ENCODE assay signal across 1 cellular context in genomic region chr16:55773859-55774549, GRCh38.
TF ChIP-seq lines count a peak whose summit lies in the region.

No MANE protein-coding gene starts in this region.

TF ChIP-seq in HepG2, 621 proteins besides CTCF, POLR2A, EP300 and RAD21 (continued from another document):
- TF ChIP-seq, protein P1, sequence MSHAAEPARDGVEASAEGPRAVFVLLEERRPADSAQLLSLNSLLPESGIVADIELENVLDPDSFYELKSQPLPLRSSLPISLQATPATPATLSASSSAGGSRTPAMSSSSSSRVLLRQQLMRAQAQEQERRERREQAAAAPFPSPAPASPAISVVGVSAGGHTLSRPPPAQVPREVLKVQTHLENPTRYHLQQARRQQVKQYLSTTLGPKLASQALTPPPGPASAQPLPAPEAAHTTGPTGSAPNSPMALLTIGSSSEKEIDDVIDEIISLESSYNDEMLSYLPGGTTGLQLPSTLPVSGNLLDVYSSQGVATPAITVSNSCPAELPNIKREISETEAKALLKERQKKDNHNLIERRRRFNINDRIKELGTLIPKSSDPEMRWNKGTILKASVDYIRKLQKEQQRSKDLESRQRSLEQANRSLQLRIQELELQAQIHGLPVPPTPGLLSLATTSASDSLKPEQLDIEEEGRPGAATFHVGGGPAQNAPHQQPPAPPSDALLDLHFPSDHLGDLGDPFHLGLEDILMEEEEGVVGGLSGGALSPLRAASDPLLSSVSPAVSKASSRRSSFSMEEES (CRISPR knock-in tag; IDR thresholded peaks at IDR 0.05), result no peak
- TF ChIP-seq ZFP36L1 (CRISPR knock-in tag; IDR thresholded peaks at IDR 0.05), result no peak
- no peak for TF ChIP-seq ZFP36L2 (CRISPR knock-in tag; IDR thresholded peaks at IDR 0.05)
- TF ChIP-seq ZNF597 (CRISPR knock-in tag; IDR thresholded peaks at IDR 0.05), result no peak
